Comparison of ENCODE assay signal across 1 cellular context in genomic region chr10:132942101-132942739, GRCh38.
TF ChIP-seq lines count a peak whose summit lies in the region.

CFAP46 (minus strand) TSS chr10:132942570; CDS start chr10:132942484, 86 bp downstream.

TF ChIP-seq in HepG2, 621 proteins besides CTCF, POLR2A, EP300 and RAD21 (continued from another document):
- TF ChIP-seq PATZ1 (CRISPR knock-in tag; IDR thresholded peaks at IDR 0.05) = peak; percentile 52; the same call in 1 of the 2 replicates
- no peak for TF ChIP-seq MNT (IDR thresholded peaks at IDR 0.05)
- TF ChIP-seq GABPB1 (CRISPR knock-in tag; IDR thresholded peaks at IDR 0.05) = peak; percentile 52; the same call in 1 of the 2 replicates
- TF ChIP-seq ZNF569 (CRISPR knock-in tag; IDR thresholded peaks at IDR 0.05; ENCODE audit: borderline replicate concordance) = no peak
- no peak for TF ChIP-seq ZSCAN31 (CRISPR knock-in tag; IDR thresholded peaks at IDR 0.05; ENCODE audit: low read depth)
- TF ChIP-seq RFX3 (CRISPR knock-in tag; IDR thresholded peaks at IDR 0.05) = peak; percentile 88
- no peak for TF ChIP-seq ZXDC (CRISPR knock-in tag; IDR thresholded peaks at IDR 0.05)
- no peak for TF ChIP-seq RARA (CRISPR knock-in tag; IDR thresholded peaks at IDR 0.05)
- TF ChIP-seq ZFY (CRISPR knock-in tag; IDR thresholded peaks at IDR 0.05) = 0 out of 2 replicates have a peak, but pooled peaks have one; percentile 15
- 0 out of 2 replicates have a peak, but pooled peaks have one; percentile 57 for TF ChIP-seq FOXO4 (CRISPR knock-in tag; conservative IDR thresholded peaks at IDR 0.05)
- peak; percentile 26; the same call in 1 of the 2 replicates for TF ChIP-seq ZNF574 (CRISPR knock-in tag; IDR thresholded peaks at IDR 0.05)
- TF ChIP-seq ZNF724P (CRISPR knock-in tag; IDR thresholded peaks at IDR 0.05; ENCODE audit: borderline replicate concordance) = peak; percentile 32; the same call in 1 of the 2 replicates
- no peak for TF ChIP-seq ZBED4 (CRISPR knock-in tag; IDR thresholded peaks at IDR 0.05; ENCODE audit: borderline replicate concordance)
